Comparison of ENCODE assay signal across 8 cellular contexts in genomic region chr10:32958992-32959703, GRCh38. TPM values are rescaled to one million over a fixed set of nuclear protein-coding genes. Genes with fewer than 3 reads are reported as not detected.
A peak's percentile ranks its signal among the peaks of the same experiment; 100 is the strongest.
DNase-seq lines count a peak whose midpoint lies in the region; ATAC-seq and TF ChIP-seq lines count a peak whose summit lies in the region.

No MANE protein-coding gene starts in this region.

- H3K4me3 ChIP-seq in SU-DHL-6 (ENCODE audit: insufficient read depth, low read length, poor library complexity, severe bottlenecking) (peak overlapping the region; percentile 62), esophagus squamous epithelium (peak overlapping the region; percentile 72 to 98 (median 94)), sigmoid colon (peak overlapping the region; percentile 63 to 97 (median 86))

- TF ChIP-seq POLR2A in esophagus squamous epithelium (IDR thresholded peaks at IDR 0.05) (no peak), sigmoid colon (IDR thresholded peaks at IDR 0.05) (no peak)

- H3F3A ChIP-seq in SU-DHL-6 (ENCODE audit: insufficient read depth) = peaks cover 4% of the 10 kb centered on the region; the same call in 1 of the 2 replicates

- H3K79me2 ChIP-seq in SU-DHL-6 (ENCODE audit: insufficient read depth, low read length) = no peaks in the 10 kb centered on the region

- H3K4me1 ChIP-seq in esophagus squamous epithelium = peaks cover 11 to 78% (median 24%) of the 10 kb centered on the region in 3 donors
- peaks cover 0 to 72% (median 58%) of the 10 kb centered on the region in 4 donors for H3K4me1 ChIP-seq in sigmoid colon

- peak; percentile 37 for ATAC-seq in HG02678 (IDR thresholded peaks at IDR 0.05; ENCODE audit: unreplicated experiment)

- H2AFZ ChIP-seq in SU-DHL-6 (ENCODE audit: low read depth, low read length, severe bottlenecking) = peak overlapping the region; percentile 88

- no peak for TF ChIP-seq EP300 in sigmoid colon (IDR thresholded peaks at IDR 0.05)

- no peaks in the 10 kb centered on the region for H4K20me1 ChIP-seq in SU-DHL-6 (ENCODE audit: low read depth, low read length)

- intact Hi-C loops in esophagus squamous epithelium (cut with DNase I) = no loop called here
- intact Hi-C loops in sigmoid colon (cut with DNase I) = loop anchor here (1.0 to 10.0 kb wide), 2 partner anchors 46 to 904 kb away; partner anchors contain the start of gene KIF5B

- H3K27me3 ChIP-seq in SU-DHL-6 (ENCODE audit: low read length) = no peaks in the 10 kb centered on the region
- no peaks in the 10 kb centered on the region for H3K27me3 ChIP-seq in esophagus squamous epithelium
- no peaks in the 10 kb centered on the region for H3K27me3 ChIP-seq in sigmoid colon

- no peaks in the 10 kb centered on the region for H3K9me3 ChIP-seq in SU-DHL-6 (ENCODE audit: insufficient read depth, low read length)
- H3K9me3 ChIP-seq in esophagus squamous epithelium = no peaks in the 10 kb centered on the region
- H3K9me3 ChIP-seq in sigmoid colon = no peaks in the 10 kb centered on the region

- WGBS in esophagus squamous epithelium, 2 donors = 12 to 17% methylated on average over 8 of the region's 8 CpGs
- WGBS in sigmoid colon, 2 donors = 9 to 27% methylated on average over 8 of the region's 8 CpGs

- H3K27ac ChIP-seq in SU-DHL-6 (ENCODE audit: low read depth, low read length) = no peak overlapping the region
- peak overlapping the region; percentile 95 to 98 (median 96) for H3K27ac ChIP-seq in esophagus squamous epithelium
- peak overlapping the region; percentile 94 to 99 (median 98) for H3K27ac ChIP-seq in sigmoid colon

- peak overlapping the region; percentile 57 for H3K9ac ChIP-seq in SU-DHL-6 (ENCODE audit: low read length)

- no peaks in the 10 kb centered on the region for H3K9me2 ChIP-seq in SU-DHL-6 (replicated peaks; ENCODE audit: insufficient read depth, low read length)

- DNase-seq in NCI-H2227 (lab: John Stamatoyannopoulos, UW; ENCODE audit: unreplicated experiment) (peak; percentile 24), NCI-H2227 treated with DMSO at 0.1 percent for 48 hours (lab: John Stamatoyannopoulos, UW) (no peak), esophagus squamous epithelium (lab: John Stamatoyannopoulos, UW) (no peak), sigmoid colon (no peak), NCI-H2171 (lab: John Stamatoyannopoulos, UW) (no peak), GF-D8 (lab: John Stamatoyannopoulos, UW) (no peak)

- TF ChIP-seq CTCF in SU-DHL-6 (IDR thresholded peaks at IDR 0.05; ENCODE audit: insufficient read depth, low read length, poor library complexity, severe bottlenecking) (no peak), esophagus squamous epithelium (IDR thresholded peaks at IDR 0.05) (no peak), sigmoid colon (IDR thresholded peaks at IDR 0.05) (no peak)

- H3K36me3 ChIP-seq in SU-DHL-6 (ENCODE audit: low read length) (no peaks in the 10 kb centered on the region), esophagus squamous epithelium (no peaks in the 10 kb centered on the region), sigmoid colon (no peaks in the 10 kb centered on the region)

- H3K4me2 ChIP-seq in SU-DHL-6 (ENCODE audit: low read depth, low read length, poor library complexity, severe bottlenecking) = peak overlapping the region; percentile 57

RNA-seq across cellular contexts. Expression of gene ITGB1, which starts 1.1 kb away (rescaled TPM):
- total RNA-seq in esophagus squamous epithelium (100 to 1,000 TPM in 3 of 4 donors, 10 to 100 TPM in 1; 70.5 to 323 (median 161) TPM), sigmoid colon (1,000 to 10,000 TPM in 1 of 4 donors, 100 to 1,000 TPM in 3; 588 to 1,360 (median 919) TPM)
- polyA plus RNA-seq in sigmoid colon = 100 to 1,000 TPM in 1 of 3 donors, 10 to 100 TPM in 2; 43.8 to 151 (median 50.9) TPM
